1 cellular context compared by ENCODE assay signal in the genomic region with DNA sequence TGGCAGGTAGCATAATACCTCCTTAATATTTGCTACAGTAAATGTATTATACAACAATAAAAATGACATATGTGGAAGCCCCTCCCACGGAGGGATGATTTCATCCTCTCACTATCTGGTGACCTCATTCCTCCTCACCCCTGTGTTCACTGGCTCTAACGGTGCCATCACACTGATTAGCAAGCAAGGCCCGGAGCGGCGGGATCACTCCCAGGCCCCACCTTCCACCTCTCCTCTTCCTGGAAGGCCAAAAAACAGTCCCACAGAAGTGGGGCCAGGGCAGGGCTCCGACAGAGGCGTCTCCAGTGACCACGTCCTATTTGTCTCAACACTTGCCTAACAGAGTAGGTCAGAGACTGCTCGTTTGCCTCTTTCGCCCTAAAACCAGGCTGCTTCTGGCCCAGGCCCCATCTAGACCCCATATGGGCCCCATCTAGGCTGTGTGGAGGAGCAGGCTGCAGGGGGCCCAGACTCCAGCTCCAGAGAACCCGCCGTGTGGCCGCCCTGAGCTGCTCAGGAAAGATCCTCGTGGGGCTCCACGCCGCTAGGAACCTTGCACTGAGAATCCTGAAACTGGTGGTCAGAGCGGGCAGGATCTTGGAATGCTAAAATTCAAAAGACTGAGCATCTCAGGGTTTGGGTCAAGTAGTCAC.
A peak's percentile ranks its signal among the peaks of the same experiment; 100 is the strongest.
TF ChIP-seq lines count a peak whose summit lies in the region.

No MANE protein-coding gene starts in this region.

TF ChIP-seq in K562, 482 proteins besides CTCF, POLR2A, EP300 and RAD21 (continued from another document and continues in another):
- TF ChIP-seq, protein P1, sequence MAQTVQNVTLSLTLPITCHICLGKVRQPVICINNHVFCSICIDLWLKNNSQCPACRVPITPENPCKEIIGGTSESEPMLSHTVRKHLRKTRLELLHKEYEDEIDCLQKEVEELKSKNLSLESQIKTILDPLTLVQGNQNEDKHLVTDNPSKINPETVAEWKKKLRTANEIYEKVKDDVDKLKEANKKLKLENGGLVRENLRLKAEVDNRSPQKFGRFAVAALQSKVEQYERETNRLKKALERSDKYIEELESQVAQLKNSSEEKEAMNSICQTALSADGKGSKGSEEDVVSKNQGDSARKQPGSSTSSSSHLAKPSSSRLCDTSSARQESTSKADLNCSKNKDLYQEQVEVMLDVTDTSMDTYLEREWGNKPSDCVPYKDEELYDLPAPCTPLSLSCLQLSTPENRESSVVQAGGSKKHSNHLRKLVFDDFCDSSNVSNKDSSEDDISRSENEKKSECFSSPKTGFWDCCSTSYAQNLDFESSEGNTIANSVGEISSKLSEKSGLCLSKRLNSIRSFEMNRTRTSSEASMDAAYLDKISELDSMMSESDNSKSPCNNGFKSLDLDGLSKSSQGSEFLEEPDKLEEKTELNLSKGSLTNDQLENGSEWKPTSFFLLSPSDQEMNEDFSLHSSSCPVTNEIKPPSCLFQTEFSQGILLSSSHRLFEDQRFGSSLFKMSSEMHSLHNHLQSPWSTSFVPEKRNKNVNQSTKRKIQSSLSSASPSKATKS (CRISPR knock-in tag; IDR thresholded peaks at IDR 0.05), result no peak
- TF ChIP-seq ZNF644 (tag; IDR thresholded peaks at IDR 0.05; ENCODE audit: low read depth) (0 out of 2 replicates have a peak, but pooled peaks have one; percentile 57), SUPT5H (IDR thresholded peaks at IDR 0.05) (peak; percentile 88), SMARCE1 (IDR thresholded peaks at IDR 0.05) (peak; percentile 42; the same call in 1 of the 2 replicates), ASH1L (IDR thresholded peaks at IDR 0.05; ENCODE audit: borderline replicate concordance, low read depth, partially characterized antibody) (no peak), ZNF354B (CRISPR knock-in tag; IDR thresholded peaks at IDR 0.05) (no peak), CHCHD3 (CRISPR knock-in tag; IDR thresholded peaks at IDR 0.05) (0 out of 2 replicates have a peak, but pooled peaks have one; percentile 51), SETDB1 (IDR thresholded peaks at IDR 0.05; ENCODE audit: low read length) (no peak), ZNF830 (CRISPR knock-in tag; IDR thresholded peaks at IDR 0.05) (peak; percentile 62; the same call in 1 of the 2 replicates), TARDBP (IDR thresholded peaks at IDR 0.05) (peak; percentile 61; the same call in 1 of the 2 replicates), PCBP1 (IDR thresholded peaks at IDR 0.05; ENCODE audit: low read depth, low read length, poor library complexity, severe bottlenecking) (no peak), ZNF224 (CRISPR knock-in tag; IDR thresholded peaks at IDR 0.05) (no peak), NCOR1 (IDR thresholded peaks at IDR 0.05) (peak; percentile 61), NFXL1 (CRISPR knock-in tag; IDR thresholded peaks at IDR 0.05) (no peak; the same call in 1 of the 2 replicates), KAT7 (CRISPR knock-in tag; IDR thresholded peaks at IDR 0.05; ENCODE audit: borderline replicate concordance) (no peak), NR2C1 (IDR thresholded peaks at IDR 0.05) (no peak), NR2C1 (tag; IDR thresholded peaks at IDR 0.05) (peak; percentile 29; the same call in 1 of the 2 replicates), CTBP1 (IDR thresholded peaks at IDR 0.05; ENCODE audit: borderline replicate concordance) (peak; percentile 71; the same call in 1 of the 2 replicates), BRD4 (IDR thresholded peaks at IDR 0.05) (no peak), PML (IDR thresholded peaks at IDR 0.05; ENCODE audit: low read length) (peak; percentile 62; the same call in 1 of the 2 replicates), ESRRB (CRISPR knock-in tag; IDR thresholded peaks at IDR 0.05; ENCODE audit: borderline replicate concordance) (no peak), YY1 (IDR thresholded peaks at IDR 0.05; ENCODE audit: borderline replicate concordance in 1 of 3, control insufficient read depth in 1 of 3, extremely low read depth in 1 of 3, insufficient read depth in 3 of 3, insufficient read length in 1 of 3, insufficient replicate concordance in 2 of 3, low read depth in 1 of 3, low read length in 2 of 3) (peak in 2 of 3 experiments; percentile 38 to 77), ATF7 (IDR thresholded peaks at IDR 0.05) (peak; percentile 99), ZNF77 (CRISPR knock-in tag; IDR thresholded peaks at IDR 0.05) (no peak), ZNF444 (CRISPR knock-in tag; IDR thresholded peaks at IDR 0.05) (no peak), KAT2B (IDR thresholded peaks at IDR 0.05; ENCODE audit: low read depth, low read length) (no peak), MIER1 (IDR thresholded peaks at IDR 0.05; ENCODE audit: low read depth) (no peak), ZBTB8A (IDR thresholded peaks at IDR 0.05; ENCODE audit: partially characterized antibody) (no peak), CAMTA2 (CRISPR knock-in tag; conservative IDR thresholded peaks at IDR 0.05) (no peak), ZNF134 (CRISPR knock-in tag; conservative IDR thresholded peaks at IDR 0.05) (peak; percentile 43; the same call in 1 of the 2 replicates)
- TF ChIP-seq, protein P2, sequence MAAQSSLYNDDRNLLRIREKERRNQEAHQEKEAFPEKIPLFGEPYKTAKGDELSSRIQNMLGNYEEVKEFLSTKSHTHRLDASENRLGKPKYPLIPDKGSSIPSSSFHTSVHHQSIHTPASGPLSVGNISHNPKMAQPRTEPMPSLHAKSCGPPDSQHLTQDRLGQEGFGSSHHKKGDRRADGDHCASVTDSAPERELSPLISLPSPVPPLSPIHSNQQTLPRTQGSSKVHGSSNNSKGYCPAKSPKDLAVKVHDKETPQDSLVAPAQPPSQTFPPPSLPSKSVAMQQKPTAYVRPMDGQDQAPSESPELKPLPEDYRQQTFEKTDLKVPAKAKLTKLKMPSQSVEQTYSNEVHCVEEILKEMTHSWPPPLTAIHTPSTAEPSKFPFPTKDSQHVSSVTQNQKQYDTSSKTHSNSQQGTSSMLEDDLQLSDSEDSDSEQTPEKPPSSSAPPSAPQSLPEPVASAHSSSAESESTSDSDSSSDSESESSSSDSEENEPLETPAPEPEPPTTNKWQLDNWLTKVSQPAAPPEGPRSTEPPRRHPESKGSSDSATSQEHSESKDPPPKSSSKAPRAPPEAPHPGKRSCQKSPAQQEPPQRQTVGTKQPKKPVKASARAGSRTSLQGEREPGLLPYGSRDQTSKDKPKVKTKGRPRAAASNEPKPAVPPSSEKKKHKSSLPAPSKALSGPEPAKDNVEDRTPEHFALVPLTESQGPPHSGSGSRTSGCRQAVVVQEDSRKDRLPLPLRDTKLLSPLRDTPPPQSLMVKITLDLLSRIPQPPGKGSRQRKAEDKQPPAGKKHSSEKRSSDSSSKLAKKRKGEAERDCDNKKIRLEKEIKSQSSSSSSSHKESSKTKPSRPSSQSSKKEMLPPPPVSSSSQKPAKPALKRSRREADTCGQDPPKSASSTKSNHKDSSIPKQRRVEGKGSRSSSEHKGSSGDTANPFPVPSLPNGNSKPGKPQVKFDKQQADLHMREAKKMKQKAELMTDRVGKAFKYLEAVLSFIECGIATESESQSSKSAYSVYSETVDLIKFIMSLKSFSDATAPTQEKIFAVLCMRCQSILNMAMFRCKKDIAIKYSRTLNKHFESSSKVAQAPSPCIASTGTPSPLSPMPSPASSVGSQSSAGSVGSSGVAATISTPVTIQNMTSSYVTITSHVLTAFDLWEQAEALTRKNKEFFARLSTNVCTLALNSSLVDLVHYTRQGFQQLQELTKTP (IDR thresholded peaks at IDR 0.05; ENCODE audit: low read depth in 1 of 2, partially characterized antibody in 2 of 2), result peak in 1 of 2 experiments; percentile 71
- TF ChIP-seq, protein P3, sequence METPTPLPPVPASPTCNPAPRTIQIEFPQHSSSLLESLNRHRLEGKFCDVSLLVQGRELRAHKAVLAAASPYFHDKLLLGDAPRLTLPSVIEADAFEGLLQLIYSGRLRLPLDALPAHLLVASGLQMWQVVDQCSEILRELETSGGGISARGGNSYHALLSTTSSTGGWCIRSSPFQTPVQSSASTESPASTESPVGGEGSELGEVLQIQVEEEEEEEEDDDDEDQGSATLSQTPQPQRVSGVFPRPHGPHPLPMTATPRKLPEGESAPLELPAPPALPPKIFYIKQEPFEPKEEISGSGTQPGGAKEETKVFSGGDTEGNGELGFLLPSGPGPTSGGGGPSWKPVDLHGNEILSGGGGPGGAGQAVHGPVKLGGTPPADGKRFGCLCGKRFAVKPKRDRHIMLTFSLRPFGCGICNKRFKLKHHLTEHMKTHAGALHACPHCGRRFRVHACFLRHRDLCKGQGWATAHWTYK (CRISPR knock-in tag; IDR thresholded peaks at IDR 0.05), result peak; percentile 57
- TF ChIP-seq, protein P4, sequence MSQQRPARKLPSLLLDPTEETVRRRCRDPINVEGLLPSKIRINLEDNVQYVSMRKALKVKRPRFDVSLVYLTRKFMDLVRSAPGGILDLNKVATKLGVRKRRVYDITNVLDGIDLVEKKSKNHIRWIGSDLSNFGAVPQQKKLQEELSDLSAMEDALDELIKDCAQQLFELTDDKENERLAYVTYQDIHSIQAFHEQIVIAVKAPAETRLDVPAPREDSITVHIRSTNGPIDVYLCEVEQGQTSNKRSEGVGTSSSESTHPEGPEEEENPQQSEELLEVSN (IDR thresholded peaks at IDR 0.05; ENCODE audit: borderline replicate concordance in 1 of 2, extremely low read depth in 1 of 2, insufficient read depth in 1 of 2, insufficient read length in 1 of 2, low read depth in 1 of 2, low read length in 1 of 2, poor library complexity in 1 of 2, severe bottlenecking in 1 of 2), result peak in 1 of 2 experiments; percentile 35
- TF ChIP-seq, protein P5, sequence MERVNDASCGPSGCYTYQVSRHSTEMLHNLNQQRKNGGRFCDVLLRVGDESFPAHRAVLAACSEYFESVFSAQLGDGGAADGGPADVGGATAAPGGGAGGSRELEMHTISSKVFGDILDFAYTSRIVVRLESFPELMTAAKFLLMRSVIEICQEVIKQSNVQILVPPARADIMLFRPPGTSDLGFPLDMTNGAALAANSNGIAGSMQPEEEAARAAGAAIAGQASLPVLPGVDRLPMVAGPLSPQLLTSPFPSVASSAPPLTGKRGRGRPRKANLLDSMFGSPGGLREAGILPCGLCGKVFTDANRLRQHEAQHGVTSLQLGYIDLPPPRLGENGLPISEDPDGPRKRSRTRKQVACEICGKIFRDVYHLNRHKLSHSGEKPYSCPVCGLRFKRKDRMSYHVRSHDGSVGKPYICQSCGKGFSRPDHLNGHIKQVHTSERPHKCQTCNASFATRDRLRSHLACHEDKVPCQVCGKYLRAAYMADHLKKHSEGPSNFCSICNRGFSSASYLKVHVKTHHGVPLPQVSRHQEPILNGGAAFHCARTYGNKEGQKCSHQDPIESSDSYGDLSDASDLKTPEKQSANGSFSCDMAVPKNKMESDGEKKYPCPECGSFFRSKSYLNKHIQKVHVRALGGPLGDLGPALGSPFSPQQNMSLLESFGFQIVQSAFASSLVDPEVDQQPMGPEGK (CRISPR knock-in tag; IDR thresholded peaks at IDR 0.05; ENCODE audit: borderline replicate concordance), result no peak
- TF ChIP-seq, protein P6, sequence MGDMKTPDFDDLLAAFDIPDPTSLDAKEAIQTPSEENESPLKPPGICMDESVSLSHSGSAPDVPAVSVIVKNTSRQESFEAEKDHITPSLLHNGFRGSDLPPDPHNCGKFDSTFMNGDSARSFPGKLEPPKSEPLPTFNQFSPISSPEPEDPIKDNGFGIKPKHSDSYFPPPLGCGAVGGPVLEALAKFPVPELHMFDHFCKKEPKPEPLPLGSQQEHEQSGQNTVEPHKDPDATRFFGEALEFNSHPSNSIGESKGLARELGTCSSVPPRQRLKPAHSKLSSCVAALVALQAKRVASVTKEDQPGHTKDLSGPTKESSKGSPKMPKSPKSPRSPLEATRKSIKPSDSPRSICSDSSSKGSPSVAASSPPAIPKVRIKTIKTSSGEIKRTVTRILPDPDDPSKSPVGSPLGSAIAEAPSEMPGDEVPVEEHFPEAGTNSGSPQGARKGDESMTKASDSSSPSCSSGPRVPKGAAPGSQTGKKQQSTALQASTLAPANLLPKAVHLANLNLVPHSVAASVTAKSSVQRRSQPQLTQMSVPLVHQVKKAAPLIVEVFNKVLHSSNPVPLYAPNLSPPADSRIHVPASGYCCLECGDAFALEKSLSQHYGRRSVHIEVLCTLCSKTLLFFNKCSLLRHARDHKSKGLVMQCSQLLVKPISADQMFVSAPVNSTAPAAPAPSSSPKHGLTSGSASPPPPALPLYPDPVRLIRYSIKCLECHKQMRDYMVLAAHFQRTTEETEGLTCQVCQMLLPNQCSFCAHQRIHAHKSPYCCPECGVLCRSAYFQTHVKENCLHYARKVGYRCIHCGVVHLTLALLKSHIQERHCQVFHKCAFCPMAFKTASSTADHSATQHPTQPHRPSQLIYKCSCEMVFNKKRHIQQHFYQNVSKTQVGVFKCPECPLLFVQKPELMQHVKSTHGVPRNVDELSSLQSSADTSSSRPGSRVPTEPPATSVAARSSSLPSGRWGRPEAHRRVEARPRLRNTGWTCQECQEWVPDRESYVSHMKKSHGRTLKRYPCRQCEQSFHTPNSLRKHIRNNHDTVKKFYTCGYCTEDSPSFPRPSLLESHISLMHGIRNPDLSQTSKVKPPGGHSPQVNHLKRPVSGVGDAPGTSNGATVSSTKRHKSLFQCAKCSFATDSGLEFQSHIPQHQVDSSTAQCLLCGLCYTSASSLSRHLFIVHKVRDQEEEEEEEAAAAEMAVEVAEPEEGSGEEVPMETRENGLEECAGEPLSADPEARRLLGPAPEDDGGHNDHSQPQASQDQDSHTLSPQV (IDR thresholded peaks at IDR 0.05), result peak; percentile 84
- TF ChIP-seq, protein P7, sequence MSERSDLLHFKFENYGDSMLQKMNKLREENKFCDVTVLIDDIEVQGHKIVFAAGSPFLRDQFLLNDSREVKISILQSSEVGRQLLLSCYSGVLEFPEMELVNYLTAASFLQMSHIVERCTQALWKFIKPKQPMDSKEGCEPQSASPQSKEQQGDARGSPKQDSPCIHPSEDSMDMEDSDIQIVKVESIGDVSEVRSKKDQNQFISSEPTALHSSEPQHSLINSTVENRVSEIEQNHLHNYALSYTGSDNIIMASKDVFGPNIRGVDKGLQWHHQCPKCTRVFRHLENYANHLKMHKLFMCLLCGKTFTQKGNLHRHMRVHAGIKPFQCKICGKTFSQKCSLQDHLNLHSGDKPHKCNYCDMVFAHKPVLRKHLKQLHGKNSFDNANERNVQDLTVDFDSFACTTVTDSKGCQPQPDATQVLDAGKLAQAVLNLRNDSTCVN (CRISPR knock-in tag; IDR thresholded peaks at IDR 0.05), result no peak
- TF ChIP-seq, protein P8, sequence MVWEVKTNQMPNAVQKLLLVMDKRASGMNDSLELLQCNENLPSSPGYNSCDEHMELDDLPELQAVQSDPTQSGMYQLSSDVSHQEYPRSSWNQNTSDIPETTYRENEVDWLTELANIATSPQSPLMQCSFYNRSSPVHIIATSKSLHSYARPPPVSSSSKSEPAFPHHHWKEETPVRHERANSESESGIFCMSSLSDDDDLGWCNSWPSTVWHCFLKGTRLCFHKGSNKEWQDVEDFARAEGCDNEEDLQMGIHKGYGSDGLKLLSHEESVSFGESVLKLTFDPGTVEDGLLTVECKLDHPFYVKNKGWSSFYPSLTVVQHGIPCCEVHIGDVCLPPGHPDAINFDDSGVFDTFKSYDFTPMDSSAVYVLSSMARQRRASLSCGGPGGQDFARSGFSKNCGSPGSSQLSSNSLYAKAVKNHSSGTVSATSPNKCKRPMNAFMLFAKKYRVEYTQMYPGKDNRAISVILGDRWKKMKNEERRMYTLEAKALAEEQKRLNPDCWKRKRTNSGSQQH (CRISPR knock-in tag; IDR thresholded peaks at IDR 0.05), result no peak; the same call in 1 of the 2 replicates
- TF ChIP-seq, protein P9, sequence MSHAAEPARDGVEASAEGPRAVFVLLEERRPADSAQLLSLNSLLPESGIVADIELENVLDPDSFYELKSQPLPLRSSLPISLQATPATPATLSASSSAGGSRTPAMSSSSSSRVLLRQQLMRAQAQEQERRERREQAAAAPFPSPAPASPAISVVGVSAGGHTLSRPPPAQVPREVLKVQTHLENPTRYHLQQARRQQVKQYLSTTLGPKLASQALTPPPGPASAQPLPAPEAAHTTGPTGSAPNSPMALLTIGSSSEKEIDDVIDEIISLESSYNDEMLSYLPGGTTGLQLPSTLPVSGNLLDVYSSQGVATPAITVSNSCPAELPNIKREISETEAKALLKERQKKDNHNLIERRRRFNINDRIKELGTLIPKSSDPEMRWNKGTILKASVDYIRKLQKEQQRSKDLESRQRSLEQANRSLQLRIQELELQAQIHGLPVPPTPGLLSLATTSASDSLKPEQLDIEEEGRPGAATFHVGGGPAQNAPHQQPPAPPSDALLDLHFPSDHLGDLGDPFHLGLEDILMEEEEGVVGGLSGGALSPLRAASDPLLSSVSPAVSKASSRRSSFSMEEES (CRISPR knock-in tag; IDR thresholded peaks at IDR 0.05), result no peak
